9 cellular contexts compared by ENCODE assay signal in the genomic region with DNA sequence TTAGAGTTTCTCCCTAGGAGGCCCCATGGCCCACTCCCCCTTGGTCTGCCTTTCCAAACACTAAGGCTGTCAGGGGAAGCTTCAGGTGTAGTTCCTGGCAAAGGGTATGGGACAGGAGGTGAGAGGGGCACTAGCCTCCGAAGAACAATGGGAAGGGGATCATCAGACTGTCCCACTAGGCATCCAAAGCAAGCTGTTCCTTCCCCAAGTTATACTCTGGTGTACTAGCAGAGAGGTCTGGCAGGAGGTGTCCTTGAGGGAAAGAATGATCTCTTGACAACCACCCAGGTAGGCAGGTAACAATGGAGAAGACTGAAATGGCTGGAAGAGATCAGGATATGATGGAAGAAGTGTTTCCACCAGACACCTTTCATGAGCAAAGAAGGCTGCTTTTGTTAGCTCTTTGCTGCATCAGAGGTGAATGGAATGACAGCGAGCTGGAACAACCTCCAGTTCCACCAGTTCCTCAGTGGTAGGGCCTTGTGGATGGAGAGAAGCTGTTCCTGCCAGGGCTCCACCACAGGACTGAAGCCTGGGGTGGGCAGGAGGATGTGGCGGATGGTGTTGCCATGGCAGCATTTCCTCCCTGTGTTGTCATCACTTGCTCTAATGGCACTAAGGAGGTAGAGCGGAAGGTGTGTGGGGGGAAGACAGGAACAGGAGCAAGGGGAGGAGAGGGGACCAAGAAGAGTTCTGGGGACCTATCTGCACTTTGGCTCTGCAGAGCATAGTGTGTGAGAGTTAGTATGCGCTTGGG. TPM values are rescaled to one million over a fixed set of nuclear protein-coding genes. Genes with fewer than 3 reads are reported as not detected.
DNase-seq lines count a peak whose midpoint lies in the region; ATAC-seq and TF ChIP-seq lines count a peak whose summit lies in the region.
"Had no signal": no experiment of that assay in that cellular context is flagged by ENCODE, and none has a peak within 500 bp of the region (broad histone marks: within the 10 kb centered on the region; RNA-seq: fewer than 3 reads in every experiment).

No MANE protein-coding gene starts in this region.

- H3K27ac Mint-ChIP-seq in activated CD4-positive, alpha-beta memory T cell treated with anti-CD3 and anti-CD28 coated beads, Interleukin-2, amount 10 ng/mL, durations not matched to agents 7 days and 5 days, result peak overlapping the region; percentile 89
- H3K27ac Mint-ChIP-seq in nephron progenitor cell, result no peak overlapping the region

- H3K4me3 Mint-ChIP-seq in activated CD4-positive, alpha-beta memory T cell treated with anti-CD3 and anti-CD28 coated beads, Interleukin-2, amount 10 ng/mL, durations not matched to agents 7 days and 5 days, result peak overlapping the region; percentile 83
- H3K4me3 Mint-ChIP-seq in nephron progenitor cell, result no peak overlapping the region

- H3K4me3 ChIP-seq in lower lobe of right lung (peak overlapping the region; percentile 53), stomach (peak overlapping the region in 3 of 4 donors; percentile 33 to 41 (median 40)), WERI-Rb-1 (ENCODE audit: low read depth, low read length) (no peak overlapping the region)
- H3K4me3 ChIP-seq: body of pancreas had no signal

- H3K4me1 ChIP-seq in lower lobe of right lung, result peaks cover 47% of the 10 kb centered on the region
- peaks cover 42 to 65% (median 47%) of the 10 kb centered on the region in 4 donors for H3K4me1 ChIP-seq in stomach

- POLR2A ChIA-PET in activated CD4-positive, alpha-beta memory T cell treated with anti-CD3 and anti-CD28 coated beads, Interleukin-2, amount 10 ng/mL, durations not matched to agents 7 days and 5 days (lab: Charles Lee), result interaction anchor here (0.6 to 3.3 kb wide), 17 partner anchors 10 to 263 kb away, joined by 3 to 27 read pairs (median 5); a partner anchor contains a TSS

- peaks cover 32% of the 10 kb centered on the region for H3K36me3 Mint-ChIP-seq in activated CD4-positive, alpha-beta memory T cell treated with anti-CD3 and anti-CD28 coated beads, Interleukin-2, amount 10 ng/mL, durations not matched to agents 7 days and 5 days (ENCODE audit: low read depth)
- H3K36me3 Mint-ChIP-seq in nephron progenitor cell (ENCODE audit: low read depth), result peaks cover 3% of the 10 kb centered on the region

- no peak for TF ChIP-seq EP300 in stomach (IDR thresholded peaks at IDR 0.05)

- WGBS in stomach, 5 donors, result 50 to 70% (median 56%) methylated on average over 5 of the region's 5 CpGs

- peaks cover 58% of the 10 kb centered on the region for H3K4me1 Mint-ChIP-seq in activated CD4-positive, alpha-beta memory T cell treated with anti-CD3 and anti-CD28 coated beads, Interleukin-2, amount 10 ng/mL, durations not matched to agents 7 days and 5 days
- H3K4me1 Mint-ChIP-seq in nephron progenitor cell, result peaks cover 33% of the 10 kb centered on the region

- H3K9me3 Mint-ChIP-seq in activated CD4-positive, alpha-beta memory T cell treated with anti-CD3 and anti-CD28 coated beads, Interleukin-2, amount 10 ng/mL, durations not matched to agents 7 days and 5 days, result no peaks in the 10 kb centered on the region
- peaks cover 8% of the 10 kb centered on the region for H3K9me3 Mint-ChIP-seq in nephron progenitor cell

- H3K36me3 ChIP-seq in lower lobe of right lung (no peaks in the 10 kb centered on the region), stomach (no peaks in the 10 kb centered on the region), WERI-Rb-1 (peaks cover 4% of the 10 kb centered on the region; the same call in 1 of the 2 replicates)

- ATAC-seq in HG03558 (IDR thresholded peaks at IDR 0.05; ENCODE audit: extremely low read depth, unreplicated experiment), result peak; percentile 30
- no peak for ATAC-seq in lower lobe of right lung
- ATAC-seq: body of pancreas had no signal

- DNase-seq in Ammon's horn (ENCODE audit: low spot score) (peak; percentile 73), GM19240 (ENCODE audit: insufficient read length, low spot score) (peak; percentile 88), lower lobe of right lung (peak; percentile 62), stomach (no peak), nephron progenitor cell (no peak), WERI-Rb-1 (no peak)
- DNase-seq in activated CD4-positive, alpha-beta memory T cell treated with anti-CD3 and anti-CD28 coated beads, Interleukin-2, amount 10 ng/mL, durations not matched to agents 7 days and 5 days, result peak; percentile 92

- no peak for TF ChIP-seq CTCF in lower lobe of right lung (IDR thresholded peaks at IDR 0.05)
- no peak for TF ChIP-seq CTCF in stomach (IDR thresholded peaks at IDR 0.05)
- TF ChIP-seq CTCF in nephron progenitor cell (IDR thresholded peaks at IDR 0.05), result no peak
- no peak for TF ChIP-seq CTCF in WERI-Rb-1 (IDR thresholded peaks at IDR 0.05; ENCODE audit: low read depth, low read length)

- intact Hi-C loops in lower lobe of right lung (cut with DNase I) (no loop called here), stomach (cut with DNase I; ENCODE audit: low total_unique reads) (no loop called here)

- CTCF ChIA-PET in activated CD4-positive, alpha-beta memory T cell treated with anti-CD3 and anti-CD28 coated beads, Interleukin-2, amount 10 ng/mL, durations not matched to agents 7 days and 5 days (lab: Charles Lee), result interaction anchor here (0.8 to 2.5 kb wide), 18 partner anchors 9 to 282 kb away, joined by 3 to 16 read pairs (median 4); a partner anchor contains a TSS

- no peaks in the 10 kb centered on the region for H3K9me3 ChIP-seq in lower lobe of right lung
- no peaks in the 10 kb centered on the region for H3K9me3 ChIP-seq in stomach
- no peaks in the 10 kb centered on the region for H3K9me3 ChIP-seq in WERI-Rb-1 (ENCODE audit: severe bottlenecking)
- H3K9me3 ChIP-seq: body of pancreas had no signal

- no peaks in the 10 kb centered on the region for H3K27me3 Mint-ChIP-seq in activated CD4-positive, alpha-beta memory T cell treated with anti-CD3 and anti-CD28 coated beads, Interleukin-2, amount 10 ng/mL, durations not matched to agents 7 days and 5 days
- peaks cover 87% of the 10 kb centered on the region for H3K27me3 Mint-ChIP-seq in nephron progenitor cell (ENCODE audit: low read depth, poor library complexity)

- H3K27me3 ChIP-seq in lower lobe of right lung (ENCODE audit: low read depth) (peaks cover 41% of the 10 kb centered on the region), stomach (peaks cover 16 to 77% (median 47%) of the 10 kb centered on the region in 3 donors), WERI-Rb-1 (ENCODE audit: insufficient read depth, low read depth, severe bottlenecking) (peaks cover 20% of the 10 kb centered on the region)

- H3K27ac ChIP-seq in lower lobe of right lung, result no peak overlapping the region
- H3K27ac ChIP-seq in stomach, result peak overlapping the region in 1 of 5 donors; percentile 71
- H3K27ac ChIP-seq in WERI-Rb-1, result no peak overlapping the region
- H3K27ac ChIP-seq: body of pancreas had no signal

- no peak for TF ChIP-seq POLR2A in stomach (IDR thresholded peaks at IDR 0.05)

RNA-seq across cellular contexts. Expression of a gene that starts 2.3 kb away (rescaled TPM):
- 10 to 100 TPM; 84.5 to 85.1 TPM for total RNA-seq in activated CD4-positive, alpha-beta memory T cell treated with anti-CD3 and anti-CD28 coated beads, Interleukin-2, amount 10 ng/mL, durations not matched to agents 7 days and 5 days
- total RNA-seq in lower lobe of right lung (5.7 TPM), stomach (1 to 10 TPM in 2 of 5 donors, under 1 TPM in 2, not detected in 1; under 0.01 to 5.7 (median 1.5) TPM)
- under 1 TPM; 0.53 to 0.68 (median 0.61) TPM for polyA plus RNA-seq in stomach

RNA-seq across cellular contexts. Expression of a gene that starts 4.0 kb away (rescaled TPM):
- total RNA-seq in activated CD4-positive, alpha-beta memory T cell treated with anti-CD3 and anti-CD28 coated beads, Interleukin-2, amount 10 ng/mL, durations not matched to agents 7 days and 5 days, result 10 to 100 TPM; 21.8 to 23.0 TPM
- 41.1 TPM for total RNA-seq in lower lobe of right lung
- total RNA-seq in stomach, result 10 to 100 TPM; 10.1 to 46.8 (median 20.4) TPM
- polyA plus RNA-seq in stomach, result 10 to 100 TPM; 14.7 to 27.5 (median 18.4) TPM

RNA-seq across cellular contexts. Expression of a gene that starts 11.3 kb away (rescaled TPM):
- 10 to 100 TPM; 87.7 to 88.6 TPM for total RNA-seq in activated CD4-positive, alpha-beta memory T cell treated with anti-CD3 and anti-CD28 coated beads, Interleukin-2, amount 10 ng/mL, durations not matched to agents 7 days and 5 days
- total RNA-seq in lower lobe of right lung (68.4 TPM), stomach (100 to 1,000 TPM in 2 of 5 donors, 10 to 100 TPM in 3; 26.3 to 113 (median 39.1) TPM)
- 10 to 100 TPM; 43.7 to 70.7 (median 57.3) TPM for polyA plus RNA-seq in stomach

RNA-seq across cellular contexts. Expression of a gene that starts 14.1 kb away (rescaled TPM):
- 10 to 100 TPM; 29.2 to 31.4 TPM for total RNA-seq in activated CD4-positive, alpha-beta memory T cell treated with anti-CD3 and anti-CD28 coated beads, Interleukin-2, amount 10 ng/mL, durations not matched to agents 7 days and 5 days
- total RNA-seq in lower lobe of right lung (20.0 TPM), stomach (10 to 100 TPM in 1 of 5 donors, 1 to 10 TPM in 4; 1.0 to 14.7 (median 8.7) TPM)
- 10 to 100 TPM in 2 of 3 donors, 1 to 10 TPM in 1; 7.0 to 16.0 (median 14.7) TPM for polyA plus RNA-seq in stomach

RNA-seq across cellular contexts. Expression of a gene that starts 26.0 kb away (rescaled TPM):
- total RNA-seq in activated CD4-positive, alpha-beta memory T cell treated with anti-CD3 and anti-CD28 coated beads, Interleukin-2, amount 10 ng/mL, durations not matched to agents 7 days and 5 days, result 1 to 10 TPM; 3.3 to 4.3 TPM
- total RNA-seq in lower lobe of right lung (1.1 TPM), stomach (1 to 10 TPM in 4 of 5 donors, not detected in 1; 1.0 to 3.1 (median 1.8) TPM)
- 1 to 10 TPM in 1 of 3 donors, under 1 TPM in 2; 0.56 to 1.4 (median 0.73) TPM for polyA plus RNA-seq in stomach

Comparison
In these comparisons a context has a peak if more than half of its experiments do, and no peak if none do; other contexts are left out.
1. DNase-seq: peak in Ammon's horn (single experiment), GM19240 (single experiment), activated CD4-positive, alpha-beta memory T cell treated with anti-CD3 and anti-CD28 coated beads, Interleukin-2, amount 10 ng/mL, durations not matched to agents 7 days and 5 days (single experiment) and lower lobe of right lung (single experiment); none in stomach (single experiment), nephron progenitor cell (single experiment) and WERI-Rb-1 (single experiment).
2. RNA of a gene that starts 2.3 kb away (total RNA-seq): 84.5 to 85.1 TPM in activated CD4-positive, alpha-beta memory T cell treated with anti-CD3 and anti-CD28 coated beads, Interleukin-2, amount 10 ng/mL, durations not matched to agents 7 days and 5 days; 5.7 TPM in lower lobe of right lung (single experiment) and under 0.01 to 5.7 TPM in stomach; every median in the first group is over 10 times any median in the second.